ENCODE assay signal across 21 cellular contexts in genomic region chr1:94285026-94285654, GRCh38. TPM values are rescaled to one million over a fixed set of nuclear protein-coding genes. Genes with fewer than 3 reads are reported as not detected.
DNase-seq lines count a peak whose midpoint lies in the region; ATAC-seq and TF ChIP-seq lines count a peak whose summit lies in the region.
"Had no signal": no experiment of that assay in that cellular context is flagged by ENCODE, and none has a peak within 500 bp of the region (broad histone marks: within the 10 kb centered on the region; RNA-seq: fewer than 3 reads in every experiment).

No MANE protein-coding gene starts in this region.

- no peaks in the 10 kb centered on the region for H3K4me1 Mint-ChIP-seq in effector memory CD8-positive, alpha-beta T cell (ENCODE audit: low read depth in 2 of 2)
- H3K4me1 Mint-ChIP-seq: activated naive CD4-positive, alpha-beta T cell treated with anti-CD3 and anti-CD28 coated beads, Interleukin-2, amount 50 U/mL, for 24 hours; GM23338; neural crest cell had no signal

- no peaks in the 10 kb centered on the region for H3K36me3 Mint-ChIP-seq in effector memory CD8-positive, alpha-beta T cell (ENCODE audit: insufficient read depth)

- H3K27me3 Mint-ChIP-seq in effector memory CD8-positive, alpha-beta T cell = peaks cover 30 to 50% of the 10 kb centered on the region in 2 donors

- DNase-seq in EH (ENCODE audit: low read depth) (peak; percentile 60), LoVo (ENCODE audit: low spot score) (peak; percentile 46), choroid plexus epithelial cell (ENCODE audit: low read depth) (peak; percentile 48), pulmonary artery endothelial cell (ENCODE audit: low read depth, low spot score) (peak; percentile 60), C1 segment of cervical spinal cord (lab: John Stamatoyannopoulos, UW) (no peak)
- no peak for DNase-seq in effector memory CD8-positive, alpha-beta T cell
- DNase-seq in activated CD8-positive, alpha-beta memory T cell treated with anti-CD3 and anti-CD28 coated beads, Interleukin-2, amount 50 U/mL, for 48 hours = no peak
- DNase-seq: activated CD4-positive, CD25-positive, alpha-beta regulatory T cell treated with anti-CD3 and anti-CD28 coated beads, Interleukin-2, amount 50 U/mL, for 72 hours; activated T-cell treated with anti-CD3 and anti-CD28 coated beads, Interleukin-2, amount 50 U/mL, for 72 hours; colonic mucosa; DMS79 treated with DMSO at 0.1 percent for 48 hours; left lung; NCI-H1417 treated with DMSO at 0.1 percent for 48 hours; NCI-H2171; NCI-H774; retina; stimulated activated CD4-positive, alpha-beta T cell treated with anti-CD3 and anti-CD28 coated beads, Interleukin-15, amount 100 ng/mL, for 24 hours had no signal

- no peaks in the 10 kb centered on the region for H3K9me3 Mint-ChIP-seq in effector memory CD8-positive, alpha-beta T cell
- H3K9me3 Mint-ChIP-seq: activated naive CD4-positive, alpha-beta T cell treated with anti-CD3 and anti-CD28 coated beads, Interleukin-2, amount 50 U/mL, for 24 hours; activated T-cell treated with anti-CD3 and anti-CD28 coated beads, Interleukin-2, amount 50 U/mL, for 72 hours; GM23338; neural crest cell had no signal

- no peak for ATAC-seq in effector memory CD8-positive, alpha-beta T cell (replicated peaks)
- no peak for ATAC-seq in HG03025 (IDR thresholded peaks at IDR 0.05; ENCODE audit: low FRiP score, unreplicated experiment)
- ATAC-seq: activated T-cell treated with anti-CD3 and anti-CD28 coated beads, Interleukin-2, amount 50 U/mL, for 72 hours; GM23338; left lung had no signal

- TF ChIP-seq CTCF in choroid plexus epithelial cell (conservative IDR thresholded peaks at IDR 0.05; ENCODE audit: low read depth, low read length) = no peak

- no peak overlapping the region for H3K4me3 Mint-ChIP-seq in effector memory CD8-positive, alpha-beta T cell
- H3K4me3 Mint-ChIP-seq: activated naive CD4-positive, alpha-beta T cell treated with anti-CD3 and anti-CD28 coated beads, Interleukin-2, amount 50 U/mL, for 24 hours; activated T-cell treated with anti-CD3 and anti-CD28 coated beads, Interleukin-2, amount 50 U/mL, for 72 hours; GM23338; neural crest cell had no signal

- H3K27ac Mint-ChIP-seq in effector memory CD8-positive, alpha-beta T cell = no peak overlapping the region
- H3K27ac Mint-ChIP-seq: activated naive CD4-positive, alpha-beta T cell treated with anti-CD3 and anti-CD28 coated beads, Interleukin-2, amount 50 U/mL, for 24 hours; activated T-cell treated with anti-CD3 and anti-CD28 coated beads, Interleukin-2, amount 50 U/mL, for 72 hours; GM23338 had no signal

- H3K4me3 ChIP-seq in choroid plexus epithelial cell (ENCODE audit: low read depth, low read length) = no peak overlapping the region
- H3K4me3 ChIP-seq: colonic mucosa, GM23338, left lung had no signal

RNA-seq across cellular contexts. Expression of gene ARHGAP29, which starts 47.8 kb away (rescaled TPM):
- total RNA-seq in pulmonary artery endothelial cell = 159 and 190 TPM in 2 replicates

Comparison
In these comparisons a context has a peak if more than half of its experiments do, and no peak if none do; other contexts are left out.
1. DNase-seq: peak in EH (single experiment), LoVo (single experiment), choroid plexus epithelial cell (single experiment) and pulmonary artery endothelial cell (single experiment); none in effector memory CD8-positive, alpha-beta T cell (0 of 3), activated CD8-positive, alpha-beta memory T cell treated with anti-CD3 and anti-CD28 coated beads, Interleukin-2, amount 50 U/mL, for 48 hours (single experiment) and C1 segment of cervical spinal cord (0 of 14).